Comparison of ENCODE assay signal across 1 cellular context in the genomic region with DNA sequence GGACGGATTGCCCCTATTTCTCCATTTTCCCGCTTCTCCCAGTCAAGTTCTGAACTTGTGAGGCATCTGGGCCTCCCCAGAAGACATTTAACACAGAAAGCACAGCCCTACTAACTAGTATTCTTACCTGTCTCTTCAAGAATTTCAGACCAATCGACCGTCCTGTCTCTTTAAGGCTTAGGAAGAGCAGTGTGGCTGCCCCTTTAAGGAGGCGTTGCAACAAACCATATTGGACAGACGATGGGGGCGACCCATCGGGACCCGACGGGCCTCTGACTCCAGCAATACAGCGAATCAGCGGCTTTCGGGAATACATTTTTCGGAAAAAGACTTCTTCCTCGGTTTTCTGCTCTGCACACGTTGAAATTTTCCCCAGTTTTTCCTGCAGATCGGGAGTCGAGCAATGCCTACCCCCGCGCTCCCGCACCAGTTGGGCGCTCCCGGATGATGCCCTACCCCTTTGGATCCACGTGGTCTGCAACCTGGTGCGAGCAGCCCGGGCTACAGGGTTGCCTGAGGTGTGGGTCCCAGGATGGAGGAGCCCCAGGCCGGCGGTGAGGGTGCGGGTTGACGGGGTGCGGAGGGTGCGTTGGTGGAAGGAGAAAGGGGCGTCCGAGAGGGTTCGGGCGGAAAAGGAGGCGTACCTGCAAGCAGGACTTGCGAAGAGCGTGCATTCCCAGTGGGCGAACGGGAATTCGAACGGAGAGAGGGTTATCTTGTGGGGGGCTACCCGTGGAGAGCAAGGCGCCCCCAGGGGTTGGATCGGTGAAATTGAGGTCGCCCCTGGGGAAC.
A peak's percentile ranks its signal among the peaks of the same experiment; 100 is the strongest.
TF ChIP-seq lines count a peak whose summit lies in the region.

Gene POLR1G, plus strand, starts transcription at position 480 of the 792 bp plus-strand sequence. Its CDS starts 53 bp downstream, at position 533.

TF ChIP-seq in HepG2, 621 proteins besides CTCF, POLR2A, EP300 and RAD21 (continued from another document and continues in another):
- TF ChIP-seq ZNF407 (CRISPR knock-in tag; IDR thresholded peaks at IDR 0.05; ENCODE audit: not compliant biosample characterization) (no peak), NFRKB (IDR thresholded peaks at IDR 0.05) (no peak), ZBTB33 (CRISPR knock-in tag; IDR thresholded peaks at IDR 0.05) (no peak), ZNF598 (CRISPR knock-in tag; IDR thresholded peaks at IDR 0.05; ENCODE audit: borderline replicate concordance) (0 out of 2 replicates have a peak, but pooled peaks have one; percentile 6), NR3C1 (CRISPR knock-in tag; IDR thresholded peaks at IDR 0.05) (no peak), GABPA (IDR thresholded peaks at IDR 0.05; ENCODE audit: low read depth, low read length) (no peak), GABPA (CRISPR knock-in tag; IDR thresholded peaks at IDR 0.05; ENCODE audit: low read depth) (peak; percentile 63), KMT2A (CRISPR knock-in tag; IDR thresholded peaks at IDR 0.05) (peak; percentile 49; the same call in 1 of the 2 replicates), ZMYM2 (CRISPR knock-in tag; IDR thresholded peaks at IDR 0.05) (no peak), HNRNPH1 (optimal IDR thresholded peaks at IDR 0.05; ENCODE audit: low read depth, low read length) (no peak), ZNF768 (CRISPR knock-in tag; IDR thresholded peaks at IDR 0.05) (peak; percentile 29; the same call in 1 of the 2 replicates), ZNF160 (CRISPR knock-in tag; IDR thresholded peaks at IDR 0.05) (no peak), SRY (CRISPR knock-in tag; IDR thresholded peaks at IDR 0.05) (no peak; the same call in 1 of the 2 replicates), GMEB2 (CRISPR knock-in tag; IDR thresholded peaks at IDR 0.05; ENCODE audit: low read depth) (no peak), SIX4 (CRISPR knock-in tag; IDR thresholded peaks at IDR 0.05) (no peak), ARID2 (CRISPR knock-in tag; IDR thresholded peaks at IDR 0.05; ENCODE audit: borderline replicate concordance) (peak; percentile 63; the same call in 1 of the 2 replicates), ZNF678 (CRISPR knock-in tag; IDR thresholded peaks at IDR 0.05) (0 out of 2 replicates have a peak, but pooled peaks have one; percentile 34), PAX8 (CRISPR knock-in tag; IDR thresholded peaks at IDR 0.05; ENCODE audit: borderline replicate concordance) (0 out of 2 replicates have a peak, but pooled peaks have one; percentile 57), MED13 (CRISPR knock-in tag; IDR thresholded peaks at IDR 0.05) (no peak), RXRA (CRISPR knock-in tag; IDR thresholded peaks at IDR 0.05) (peak; percentile 44; the same call in 1 of the 2 replicates), U2AF1 (optimal IDR thresholded peaks at IDR 0.05; ENCODE audit: low read depth, low read length) (no peak), SOX5 (CRISPR knock-in tag; IDR thresholded peaks at IDR 0.05; ENCODE audit: borderline replicate concordance) (no peak), RBM39 (IDR thresholded peaks at IDR 0.05; ENCODE audit: low read depth, low read length, poor library complexity, severe bottlenecking) (peak; percentile 50)
- TF ChIP-seq, protein P1, sequence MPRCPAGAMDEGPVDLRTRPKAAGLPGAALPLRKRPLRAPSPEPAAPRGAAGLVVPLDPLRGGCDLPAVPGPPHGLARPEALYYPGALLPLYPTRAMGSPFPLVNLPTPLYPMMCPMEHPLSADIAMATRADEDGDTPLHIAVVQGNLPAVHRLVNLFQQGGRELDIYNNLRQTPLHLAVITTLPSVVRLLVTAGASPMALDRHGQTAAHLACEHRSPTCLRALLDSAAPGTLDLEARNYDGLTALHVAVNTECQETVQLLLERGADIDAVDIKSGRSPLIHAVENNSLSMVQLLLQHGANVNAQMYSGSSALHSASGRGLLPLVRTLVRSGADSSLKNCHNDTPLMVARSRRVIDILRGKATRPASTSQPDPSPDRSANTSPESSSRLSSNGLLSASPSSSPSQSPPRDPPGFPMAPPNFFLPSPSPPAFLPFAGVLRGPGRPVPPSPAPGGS (CRISPR knock-in tag; IDR thresholded peaks at IDR 0.05) = peak; percentile 47; the same call in 1 of the 2 replicates
- TF ChIP-seq, protein P2, sequence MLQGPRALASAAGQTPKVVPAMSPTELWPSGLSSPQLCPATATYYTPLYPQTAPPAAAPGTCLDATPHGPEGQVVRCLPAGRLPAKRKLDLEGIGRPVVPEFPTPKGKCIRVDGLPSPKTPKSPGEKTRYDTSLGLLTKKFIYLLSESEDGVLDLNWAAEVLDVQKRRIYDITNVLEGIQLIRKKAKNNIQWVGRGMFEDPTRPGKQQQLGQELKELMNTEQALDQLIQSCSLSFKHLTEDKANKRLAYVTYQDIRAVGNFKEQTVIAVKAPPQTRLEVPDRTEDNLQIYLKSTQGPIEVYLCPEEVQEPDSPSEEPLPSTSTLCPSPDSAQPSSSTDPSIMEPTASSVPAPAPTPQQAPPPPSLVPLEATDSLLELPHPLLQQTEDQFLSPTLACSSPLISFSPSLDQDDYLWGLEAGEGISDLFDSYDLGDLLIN (CRISPR knock-in tag; IDR thresholded peaks at IDR 0.05; ENCODE audit: borderline replicate concordance) = no peak
- TF ChIP-seq, protein P3, sequence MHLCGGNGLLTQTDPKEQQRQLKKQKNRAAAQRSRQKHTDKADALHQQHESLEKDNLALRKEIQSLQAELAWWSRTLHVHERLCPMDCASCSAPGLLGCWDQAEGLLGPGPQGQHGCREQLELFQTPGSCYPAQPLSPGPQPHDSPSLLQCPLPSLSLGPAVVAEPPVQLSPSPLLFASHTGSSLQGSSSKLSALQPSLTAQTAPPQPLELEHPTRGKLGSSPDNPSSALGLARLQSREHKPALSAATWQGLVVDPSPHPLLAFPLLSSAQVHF (CRISPR knock-in tag; IDR thresholded peaks at IDR 0.05) = 0 out of 2 replicates have a peak, but pooled peaks have one; percentile 37
- TF ChIP-seq, protein P4, sequence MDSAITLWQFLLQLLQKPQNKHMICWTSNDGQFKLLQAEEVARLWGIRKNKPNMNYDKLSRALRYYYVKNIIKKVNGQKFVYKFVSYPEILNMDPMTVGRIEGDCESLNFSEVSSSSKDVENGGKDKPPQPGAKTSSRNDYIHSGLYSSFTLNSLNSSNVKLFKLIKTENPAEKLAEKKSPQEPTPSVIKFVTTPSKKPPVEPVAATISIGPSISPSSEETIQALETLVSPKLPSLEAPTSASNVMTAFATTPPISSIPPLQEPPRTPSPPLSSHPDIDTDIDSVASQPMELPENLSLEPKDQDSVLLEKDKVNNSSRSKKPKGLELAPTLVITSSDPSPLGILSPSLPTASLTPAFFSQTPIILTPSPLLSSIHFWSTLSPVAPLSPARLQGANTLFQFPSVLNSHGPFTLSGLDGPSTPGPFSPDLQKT (CRISPR knock-in tag; IDR thresholded peaks at IDR 0.05; ENCODE audit: borderline replicate concordance) = no peak
- TF ChIP-seq, protein P5, sequence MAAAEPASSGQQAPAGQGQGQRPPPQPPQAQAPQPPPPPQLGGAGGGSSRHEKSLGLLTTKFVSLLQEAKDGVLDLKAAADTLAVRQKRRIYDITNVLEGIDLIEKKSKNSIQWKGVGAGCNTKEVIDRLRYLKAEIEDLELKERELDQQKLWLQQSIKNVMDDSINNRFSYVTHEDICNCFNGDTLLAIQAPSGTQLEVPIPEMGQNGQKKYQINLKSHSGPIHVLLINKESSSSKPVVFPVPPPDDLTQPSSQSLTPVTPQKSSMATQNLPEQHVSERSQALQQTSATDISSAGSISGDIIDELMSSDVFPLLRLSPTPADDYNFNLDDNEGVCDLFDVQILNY (CRISPR knock-in tag; conservative IDR thresholded peaks at IDR 0.05) = no peak
